ENCODE assay signal across 10 cellular contexts in the genomic region with DNA sequence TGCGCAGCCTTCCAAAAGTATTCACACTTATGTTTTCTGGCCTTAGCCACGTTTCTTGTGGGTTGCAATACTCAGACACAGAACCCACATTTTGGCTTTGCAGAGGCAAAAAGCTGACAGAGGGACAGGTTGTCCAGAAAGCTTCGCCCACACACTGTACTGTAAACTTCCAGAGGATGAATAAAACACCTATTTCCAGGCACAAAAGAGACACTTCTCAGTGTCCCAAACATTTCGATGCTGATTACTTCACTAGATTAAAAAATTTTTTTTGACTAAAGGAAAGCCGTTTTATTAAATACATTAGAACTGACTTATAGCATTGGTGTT. TPM values are rescaled to one million over a fixed set of nuclear protein-coding genes. Genes with fewer than 3 reads are reported as not detected.
A peak's percentile ranks its signal among the peaks of the same experiment; 100 is the strongest.
DNase-seq lines count a peak whose midpoint lies in the region; ATAC-seq, FAIRE-seq and TF ChIP-seq lines count a peak whose summit lies in the region.
"Had no signal": no experiment of that assay in that cellular context is flagged by ENCODE, and none has a peak within 500 bp of the region (broad histone marks: within the 10 kb centered on the region; RNA-seq: fewer than 3 reads in every experiment).

No MANE protein-coding gene starts in this region.

- no peaks in the 10 kb centered on the region for H3K79me2 ChIP-seq in astrocyte (ENCODE audit: insufficient read depth, low read length)

- H3K27me3 Mint-ChIP-seq in astrocyte (ENCODE audit: low read depth, unreplicated experiment) (no peaks in the 10 kb centered on the region), mesothelial cell of epicardium (ENCODE audit: low read depth) (no peaks in the 10 kb centered on the region)

- H3K27ac Mint-ChIP-seq in astrocyte (ENCODE audit: unreplicated experiment): no peak overlapping the region
- H3K27ac Mint-ChIP-seq in mesothelial cell of epicardium: no peak overlapping the region

- TF ChIP-seq CTCF in left ventricle myocardium inferior (IDR thresholded peaks at IDR 0.05; ENCODE audit: borderline replicate concordance): no peak
- TF ChIP-seq CTCF in astrocyte (IDR thresholded peaks at IDR 0.05; ENCODE audit: insufficient read depth, low read depth, low read length): no peak
- TF ChIP-seq CTCF in mesothelial cell of epicardium (IDR thresholded peaks at IDR 0.05; ENCODE audit: unreplicated experiment): no peak

- H3K36me3 Mint-ChIP-seq in astrocyte (ENCODE audit: low read depth, unreplicated experiment) (no peaks in the 10 kb centered on the region), mesothelial cell of epicardium (no peaks in the 10 kb centered on the region)

- peak overlapping the region; percentile 3 for H2AFZ ChIP-seq in astrocyte (ENCODE audit: low read depth, low read length)

- H3K27me3 ChIP-seq in left ventricle myocardium inferior (ENCODE audit: low read depth): no peaks in the 10 kb centered on the region
- H3K27me3 ChIP-seq in astrocyte (ENCODE audit: insufficient read depth, low read length): no peaks in the 10 kb centered on the region
- H3K27me3 ChIP-seq: BE2C, SJCRH30 had no signal

- no peaks in the 10 kb centered on the region for H3K9me3 Mint-ChIP-seq in astrocyte (ENCODE audit: unreplicated experiment)
- no peaks in the 10 kb centered on the region for H3K9me3 Mint-ChIP-seq in mesothelial cell of epicardium

- H3K4me1 ChIP-seq in left ventricle myocardium inferior (peaks cover 13% of the 10 kb centered on the region), astrocyte (ENCODE audit: insufficient read depth, low read length) (peaks cover 8% of the 10 kb centered on the region)
- H3K4me1 ChIP-seq: BE2C had no signal

- intact Hi-C loops in left ventricle myocardium inferior (cut with micrococcal nuclease): no loop called here
- intact Hi-C loops in Right ventricle myocardium inferior (cut with DNase I): loop anchor here (2.0 kb wide), 2 partner anchors 27 to 69 kb away; no protein-coding TSS in a partner anchor

- no peaks in the 10 kb centered on the region for H3K36me3 ChIP-seq in left ventricle myocardium inferior
- no peaks in the 10 kb centered on the region for H3K36me3 ChIP-seq in astrocyte (ENCODE audit: insufficient read depth, low read length)
- H3K36me3 ChIP-seq: BE2C, SJCRH30 had no signal

- H3K4me3 ChIP-seq in left ventricle myocardium inferior (peak overlapping the region; percentile 53), astrocyte (ENCODE audit: insufficient read depth, low read depth, low read length) (no peak overlapping the region)

- no peaks in the 10 kb centered on the region for H3K9me3 ChIP-seq in left ventricle myocardium inferior (replicated peaks)
- H3K9me3 ChIP-seq in astrocyte (ENCODE audit: insufficient read depth, low read depth, low read length): no peaks in the 10 kb centered on the region
- H3K9me3 ChIP-seq: BE2C, SJCRH30 had no signal

- H3K9ac ChIP-seq in astrocyte (ENCODE audit: low read length): no peak overlapping the region

- no peak for FAIRE-seq in astrocyte (lab: Jason Lieb, UNC)

- no peak overlapping the region for H3K4me3 Mint-ChIP-seq in astrocyte (ENCODE audit: unreplicated experiment)
- peak overlapping the region; percentile 38 for H3K4me3 Mint-ChIP-seq in mesothelial cell of epicardium

- peak overlapping the region; percentile 53 for H3K4me2 ChIP-seq in astrocyte (ENCODE audit: low read length)

- DNase-seq in left ventricle myocardium inferior (no peak), Right ventricle myocardium inferior (ENCODE audit: missing footprints) (no peak), astrocyte (ENCODE audit: low read depth) (peak; percentile 85), mesothelial cell of epicardium (ENCODE audit: low spot score in 2 of 2, unreplicated experiment in 2 of 2) (no peak), NCI-H1436 (lab: John Stamatoyannopoulos, UW) (no peak), NCI-H2196 treated with DMSO at 0.1 percent for 48 hours (lab: John Stamatoyannopoulos, UW; ENCODE audit: unreplicated experiment) (no peak), NCI-H128 (lab: John Stamatoyannopoulos, UW; ENCODE audit: unreplicated experiment) (no peak)
- DNase-seq in stimulated activated CD4-positive, alpha-beta T cell treated with anti-CD3 and anti-CD28 coated beads, Interleukin-4, amount 100 ng/mL, for 1 hour: no peak

- ATAC-seq in Right ventricle myocardium inferior: no peak

- H3K4me1 Mint-ChIP-seq in astrocyte (ENCODE audit: low read depth, unreplicated experiment): peaks cover 6% of the 10 kb centered on the region
- peaks cover 13% of the 10 kb centered on the region for H3K4me1 Mint-ChIP-seq in mesothelial cell of epicardium

- H3K27ac ChIP-seq in left ventricle myocardium inferior (replicated peaks): no peak overlapping the region
- H3K27ac ChIP-seq in astrocyte (ENCODE audit: low read depth, low read length): no peak overlapping the region
- H3K27ac ChIP-seq: SJCRH30 had no signal

- no peaks in the 10 kb centered on the region for H4K20me1 ChIP-seq in astrocyte (ENCODE audit: insufficient read depth, low read length)

RNA-seq across cellular contexts. Expression of a gene that starts 28.0 kb away (rescaled TPM):
- total RNA-seq in left ventricle myocardium inferior (6.2 TPM), Right ventricle myocardium inferior (11.3 TPM), astrocyte (7.9 and 10.0 TPM in 2 replicates), mesothelial cell of epicardium (10.5 to 13.1 TPM (median 11.3 TPM) in 3 replicates)

RNA-seq across cellular contexts. Expression of a gene that starts 30.3 kb away (rescaled TPM):
- total RNA-seq in left ventricle myocardium inferior: 195 TPM
- total RNA-seq in Right ventricle myocardium inferior: 206 TPM
- 87.7 and 95.7 TPM in 2 replicates for total RNA-seq in astrocyte
- 63.1 to 69.4 TPM (median 64.4 TPM) in 3 replicates for total RNA-seq in mesothelial cell of epicardium
